In the genomic region with DNA sequence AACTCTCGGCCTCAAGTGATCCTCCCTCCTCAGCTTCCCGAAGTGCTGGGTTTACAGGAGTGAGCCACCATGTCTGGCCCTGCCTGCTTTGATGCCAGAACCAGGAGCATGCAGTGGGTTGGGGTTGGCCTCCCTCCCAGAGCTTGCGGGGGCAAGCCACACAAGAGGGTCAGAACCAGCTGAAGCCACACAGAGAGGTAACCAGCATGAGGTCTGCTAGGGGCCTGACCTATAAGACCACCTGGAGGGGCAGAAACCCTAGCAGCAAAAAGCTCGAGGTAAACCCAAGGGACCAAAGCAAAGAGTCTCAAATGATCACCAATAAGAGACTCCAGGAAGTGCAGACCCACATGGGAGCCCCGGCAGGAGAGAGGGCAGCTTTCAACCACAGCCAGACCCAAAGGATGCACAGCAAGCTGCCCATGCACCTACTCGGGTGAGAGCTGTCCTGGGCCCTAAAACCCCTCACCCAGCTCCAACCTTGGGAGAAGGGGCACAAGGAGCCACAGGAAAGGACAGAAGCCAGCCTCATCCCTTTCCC, we compare ENCODE assay signal across 10 cellular contexts.
DNase-seq lines count a peak whose midpoint lies in the region; ATAC-seq and TF ChIP-seq lines count a peak whose summit lies in the region.
"Had no signal": no experiment of that assay in that cellular context is flagged by ENCODE, and none has a peak within 500 bp of the region (broad histone marks: within the 10 kb centered on the region; RNA-seq: fewer than 3 reads in every experiment).

No MANE protein-coding gene starts in this region.

- H3K36me3 Mint-ChIP-seq in CD14-positive monocyte, result peaks cover 0 to 4% of the 10 kb centered on the region in 2 donors
- H3K36me3 Mint-ChIP-seq in dendritic cell treated with granulocyte-macrophage colony-stimulating factor and Interleukin-4, amounts not matched to agents 40 ng/mL and 50 ng/mL, for 4 days (ENCODE audit: low read depth), result no peaks in the 10 kb centered on the region

- H3K4me1 ChIP-seq in OCI-LY7 (ENCODE audit: insufficient read depth, low read length, poor library complexity, severe bottlenecking) (peaks cover 21% of the 10 kb centered on the region), psoas muscle (peaks cover 24% of the 10 kb centered on the region)

- peak overlapping the region; percentile 44 for H3K4me2 ChIP-seq in OCI-LY7 (ENCODE audit: low read length)

- no peak for TF ChIP-seq CTCF in CD14-positive monocyte (IDR thresholded peaks at IDR 0.05)
- TF ChIP-seq CTCF in OCI-LY7 (conservative IDR thresholded peaks at IDR 0.05; ENCODE audit: low read length), result no peak
- no peak for TF ChIP-seq CTCF in psoas muscle (IDR thresholded peaks at IDR 0.05)

- CTCF ChIA-PET in OCI-LY7 (lab: Charles Lee; ENCODE audit: unreplicated experiment), result no interaction called here

- WGBS in psoas muscle, 3 donors, result 45 to 61% (median 50%) methylated on average over 6 of the region's 6 CpGs

- DNase-seq in CD14-positive monocyte (ENCODE audit: low spot score) (no peak), OCI-LY7 (ENCODE audit: low spot score) (peak; percentile 33), psoas muscle (no peak), NCI-H187 treated with DMSO at 0.1 percent for 48 hours (lab: John Stamatoyannopoulos, UW) (no peak), mesenteric fat pad (ENCODE audit: low spot score) (no peak), H7 (no peak)
- DNase-seq: DMS79, NCI-H2081 treated with DMSO at 0.1 percent for 48 hours had no signal

- H3K27ac Mint-ChIP-seq in CD14-positive monocyte, result peak overlapping the region in 6 of 7 donors; percentile 30 to 87 (median 74)
- peak overlapping the region; percentile 85 for H3K27ac Mint-ChIP-seq in dendritic cell treated with granulocyte-macrophage colony-stimulating factor and Interleukin-4, amounts not matched to agents 40 ng/mL and 50 ng/mL, for 4 days

- peak in 3 of 4 donors; percentile 9 to 22 (median 14) for ATAC-seq in psoas muscle
- no peak for ATAC-seq in HG03135 (IDR thresholded peaks at IDR 0.05; ENCODE audit: unreplicated experiment)

- POLR2A ChIA-PET in OCI-LY7 (lab: Charles Lee), result interaction anchor here (1.0 to 2.7 kb wide), 6 partner anchors 9 to 69 kb away, joined by 3 to 9 read pairs (median 4); no protein-coding TSS in a partner anchor

- H3K4me3 ChIP-seq in OCI-LY7 (ENCODE audit: low read depth, low read length, poor library complexity, severe bottlenecking), result no peak overlapping the region
- H3K4me3 ChIP-seq in psoas muscle, result no peak overlapping the region
- no peak overlapping the region for H3K4me3 ChIP-seq in H7 (ENCODE audit: insufficient read depth, low read depth, low read length)

- H4K20me1 ChIP-seq in OCI-LY7 (ENCODE audit: insufficient read depth, low read length), result no peaks in the 10 kb centered on the region

- peaks cover 0 to 7% (median 0%) of the 10 kb centered on the region in 3 donors for H3K27me3 Mint-ChIP-seq in CD14-positive monocyte (ENCODE audit: low read depth in 3 of 3)
- H3K27me3 Mint-ChIP-seq in dendritic cell treated with granulocyte-macrophage colony-stimulating factor and Interleukin-4, amounts not matched to agents 40 ng/mL and 50 ng/mL, for 4 days, result no peaks in the 10 kb centered on the region

- peak overlapping the region; percentile 75 for H2AFZ ChIP-seq in OCI-LY7 (ENCODE audit: low read length)

- no peak overlapping the region for H3K4me3 Mint-ChIP-seq in CD14-positive monocyte
- H3K4me3 Mint-ChIP-seq in dendritic cell treated with granulocyte-macrophage colony-stimulating factor and Interleukin-4, amounts not matched to agents 40 ng/mL and 50 ng/mL, for 4 days, result no peak overlapping the region

- intact Hi-C loops in CD14-positive monocyte (cut with micrococcal nuclease) (no loop called here), OCI-LY7 (cut with micrococcal nuclease; ENCODE audit: unreplicated experiment) (no loop called here), psoas muscle (cut with DNase I) (loop anchor here (5.0 kb wide), 2 partner anchors 35 to 45 kb away; no protein-coding TSS in a partner anchor)
- intact Hi-C loops in dendritic cell treated with granulocyte-macrophage colony-stimulating factor and Interleukin-4, amounts not matched to agents 40 ng/mL and 50 ng/mL, for 4 days (cut with micrococcal nuclease), result no loop called here

- no peaks in the 10 kb centered on the region for H3K9me3 Mint-ChIP-seq in CD14-positive monocyte
- H3K9me3 Mint-ChIP-seq in dendritic cell treated with granulocyte-macrophage colony-stimulating factor and Interleukin-4, amounts not matched to agents 40 ng/mL and 50 ng/mL, for 4 days, result no peaks in the 10 kb centered on the region

- no TSS peak for BruUV-seq in OCI-LY7 (replicated peaks; lab: Mats Ljungman, UMichigan)

- H3K79me2 ChIP-seq in OCI-LY7 (ENCODE audit: insufficient read depth, low read depth, low read length), result no peaks in the 10 kb centered on the region

- H3K27ac ChIP-seq in OCI-LY7 (ENCODE audit: low read depth, low read length, poor library complexity, severe bottlenecking) (no peak overlapping the region), psoas muscle (peak overlapping the region; percentile 90)

- H3K27me3 ChIP-seq in psoas muscle (ENCODE audit: insufficient read depth in 3 of 3, low read length in 2 of 3) (no peaks in the 10 kb centered on the region), H7 (ENCODE audit: control insufficient read depth, insufficient read depth, low read length) (no peaks in the 10 kb centered on the region)

- H3K36me3 ChIP-seq in OCI-LY7 (ENCODE audit: insufficient read depth, low read length), result no peaks in the 10 kb centered on the region
- no peaks in the 10 kb centered on the region for H3K36me3 ChIP-seq in psoas muscle (ENCODE audit: insufficient read depth in 1 of 2, low read depth in 1 of 2)
- no peaks in the 10 kb centered on the region for H3K36me3 ChIP-seq in H7 (replicated peaks; ENCODE audit: control insufficient read depth, insufficient read depth, low read length)

- H3K9me3 ChIP-seq in OCI-LY7 (ENCODE audit: low read length), result no peaks in the 10 kb centered on the region
- no peaks in the 10 kb centered on the region for H3K9me3 ChIP-seq in psoas muscle

- H3K4me1 Mint-ChIP-seq in CD14-positive monocyte, result peaks cover 29% of the 10 kb centered on the region
- H3K4me1 Mint-ChIP-seq in dendritic cell treated with granulocyte-macrophage colony-stimulating factor and Interleukin-4, amounts not matched to agents 40 ng/mL and 50 ng/mL, for 4 days (ENCODE audit: low read depth), result peaks cover 60% of the 10 kb centered on the region

- H3K9me2 ChIP-seq in OCI-LY7 (ENCODE audit: insufficient read depth, low read length), result no peaks in the 10 kb centered on the region

Comparison
In these comparisons a context has a peak if more than half of its experiments do, and no peak if none do; other contexts are left out.
1. intact Hi-C loops: an anchor here in psoas muscle (5.0 kb wide); none called in CD14-positive monocyte, OCI-LY7 and dendritic cell treated with granulocyte-macrophage colony-stimulating factor and Interleukin-4, amounts not matched to agents 40 ng/mL and 50 ng/mL, for 4 days.